ENCODE assay signal across 8 cellular contexts in genomic region chr11:76810151-76810853, GRCh38. TPM values are rescaled to one million over a fixed set of nuclear protein-coding genes. Genes with fewer than 3 reads are reported as not detected.
DNase-seq lines count a peak whose midpoint lies in the region; ATAC-seq and TF ChIP-seq lines count a peak whose summit lies in the region.

No MANE protein-coding gene starts in this region.

- peak; percentile 52 for ATAC-seq in activated naive CD8-positive, alpha-beta T cell treated with anti-CD3 and anti-CD28 coated beads, Interleukin-2, amount 10 ng/mL, durations not matched to agents 7 days and 5 days (ENCODE audit: low read depth)
- ATAC-seq in stimulated activated naive CD8-positive, alpha-beta T cell treated with anti-CD3 and anti-CD28 coated beads, Interleukin-15, amount 100 ng/mL, for 72 hours: peak; percentile 60
- ATAC-seq in HG03095 (IDR thresholded peaks at IDR 0.05; ENCODE audit: unreplicated experiment) (no peak), GM19455 (IDR thresholded peaks at IDR 0.05; ENCODE audit: unreplicated experiment) (no peak), HG03025 (IDR thresholded peaks at IDR 0.05; ENCODE audit: low FRiP score, unreplicated experiment) (no peak)

- DNase-seq in GM10248 (ENCODE audit: extremely low spot score): peak; percentile 41
- DNase-seq in NCI-H2196 treated with DMSO at 0.1 percent for 48 hours (lab: John Stamatoyannopoulos, UW; ENCODE audit: unreplicated experiment): peak; percentile 4
- DNase-seq in activated naive CD8-positive, alpha-beta T cell treated with anti-CD3 and anti-CD28 coated beads, Interleukin-2, amount 10 ng/mL, durations not matched to agents 7 days and 5 days: no peak
- DNase-seq in kidney epithelial cell (ENCODE audit: low read depth): no peak
- DNase-seq in stimulated activated naive CD8-positive, alpha-beta T cell treated with anti-CD3 and anti-CD28 coated beads, Interleukin-15, amount 100 ng/mL, for 72 hours: peak; percentile 45 to 53

- TF ChIP-seq CTCF in GM10248 (IDR thresholded peaks at IDR 0.05; ENCODE audit: control extremely low read depth, extremely low read depth, low read depth, missing control alignments) (peak; percentile 30), kidney epithelial cell (IDR thresholded peaks at IDR 0.05; ENCODE audit: insufficient read depth, low read length, poor library complexity, severe bottlenecking) (peak; percentile 58)

- no peaks in the 10 kb centered on the region for H3K36me3 ChIP-seq in kidney epithelial cell (ENCODE audit: control insufficient read depth, insufficient read depth, low read length)

- H3K4me1 Mint-ChIP-seq in activated naive CD8-positive, alpha-beta T cell treated with anti-CD3 and anti-CD28 coated beads, Interleukin-2, amount 10 ng/mL, durations not matched to agents 7 days and 5 days: peaks cover 18% of the 10 kb centered on the region
- H3K4me1 Mint-ChIP-seq in stimulated activated naive CD8-positive, alpha-beta T cell treated with anti-CD3 and anti-CD28 coated beads, Interleukin-15, amount 100 ng/mL, for 72 hours: peaks cover 31% of the 10 kb centered on the region

- POLR2A ChIA-PET in GM10248 (lab: Yijun Ruan, JAX): no interaction called here
- POLR2A ChIA-PET in activated naive CD8-positive, alpha-beta T cell treated with anti-CD3 and anti-CD28 coated beads, Interleukin-2, amount 10 ng/mL, durations not matched to agents 7 days and 5 days (lab: Charles Lee): interaction anchor here (0.5 to 0.9 kb wide), 2 partner anchors 110 to 311 kb away, joined by 3 to 4 read pairs; no protein-coding TSS in a partner anchor

- peak overlapping the region; percentile 9 for H3K4me3 Mint-ChIP-seq in activated naive CD8-positive, alpha-beta T cell treated with anti-CD3 and anti-CD28 coated beads, Interleukin-2, amount 10 ng/mL, durations not matched to agents 7 days and 5 days
- peak overlapping the region; percentile 10 to 51 for H3K4me3 Mint-ChIP-seq in stimulated activated naive CD8-positive, alpha-beta T cell treated with anti-CD3 and anti-CD28 coated beads, Interleukin-15, amount 100 ng/mL, for 72 hours

- peak overlapping the region; percentile 81 for H3K27ac Mint-ChIP-seq in activated naive CD8-positive, alpha-beta T cell treated with anti-CD3 and anti-CD28 coated beads, Interleukin-2, amount 10 ng/mL, durations not matched to agents 7 days and 5 days
- peak overlapping the region; percentile 88 to 97 for H3K27ac Mint-ChIP-seq in stimulated activated naive CD8-positive, alpha-beta T cell treated with anti-CD3 and anti-CD28 coated beads, Interleukin-15, amount 100 ng/mL, for 72 hours

- H3K4me3 ChIP-seq in kidney epithelial cell (ENCODE audit: low read depth, low read length): no peak overlapping the region

- peaks cover 6% of the 10 kb centered on the region for H3K9me3 Mint-ChIP-seq in activated naive CD8-positive, alpha-beta T cell treated with anti-CD3 and anti-CD28 coated beads, Interleukin-2, amount 10 ng/mL, durations not matched to agents 7 days and 5 days
- peaks cover 2 to 9% of the 10 kb centered on the region in 2 donors for H3K9me3 Mint-ChIP-seq in stimulated activated naive CD8-positive, alpha-beta T cell treated with anti-CD3 and anti-CD28 coated beads, Interleukin-15, amount 100 ng/mL, for 72 hours

- peaks cover 5% of the 10 kb centered on the region for H3K36me3 Mint-ChIP-seq in activated naive CD8-positive, alpha-beta T cell treated with anti-CD3 and anti-CD28 coated beads, Interleukin-2, amount 10 ng/mL, durations not matched to agents 7 days and 5 days

- H3K27me3 ChIP-seq in kidney epithelial cell (ENCODE audit: control insufficient read depth, insufficient read depth, low read length): no peaks in the 10 kb centered on the region

- H3K27me3 Mint-ChIP-seq in activated naive CD8-positive, alpha-beta T cell treated with anti-CD3 and anti-CD28 coated beads, Interleukin-2, amount 10 ng/mL, durations not matched to agents 7 days and 5 days: peaks cover 10% of the 10 kb centered on the region
- peaks cover 29% of the 10 kb centered on the region for H3K27me3 Mint-ChIP-seq in stimulated activated naive CD8-positive, alpha-beta T cell treated with anti-CD3 and anti-CD28 coated beads, Interleukin-15, amount 100 ng/mL, for 72 hours

- CTCF ChIA-PET in GM10248 (lab: Yijun Ruan, JAX): interaction anchor here (0.7 to 6.9 kb wide), 9 partner anchors 8 to 281 kb away, joined by 3 to 86 read pairs (median 4); no protein-coding TSS in a partner anchor

RNA-seq across cellular contexts. Expression of gene TSKU, which starts 27.1 kb away (rescaled TPM):
- total RNA-seq in activated naive CD8-positive, alpha-beta T cell treated with anti-CD3 and anti-CD28 coated beads, Interleukin-2, amount 10 ng/mL, durations not matched to agents 7 days and 5 days: 1 to 10 TPM; 2.4 to 2.8 TPM
- total RNA-seq in kidney epithelial cell: 59.5 and 67.6 TPM in 2 replicates

RNA-seq across cellular contexts. Expression of gene ACER3, which starts 50.4 kb away (rescaled TPM):
- total RNA-seq in activated naive CD8-positive, alpha-beta T cell treated with anti-CD3 and anti-CD28 coated beads, Interleukin-2, amount 10 ng/mL, durations not matched to agents 7 days and 5 days: 10 to 100 TPM; 10.4 to 13.2 TPM
- total RNA-seq in kidney epithelial cell: 20.8 and 27.6 TPM in 2 replicates

Comparison
In these comparisons a context has a peak if more than half of its experiments do, and no peak if none do; other contexts are left out.
1. DNase-seq: peak in GM10248 (single experiment), NCI-H2196 treated with DMSO at 0.1 percent for 48 hours (single experiment) and stimulated activated naive CD8-positive, alpha-beta T cell treated with anti-CD3 and anti-CD28 coated beads, Interleukin-15, amount 100 ng/mL, for 72 hours (2 of 2); none in activated naive CD8-positive, alpha-beta T cell treated with anti-CD3 and anti-CD28 coated beads, Interleukin-2, amount 10 ng/mL, durations not matched to agents 7 days and 5 days (single experiment) and kidney epithelial cell (single experiment).
2. ATAC-seq: peak in activated naive CD8-positive, alpha-beta T cell treated with anti-CD3 and anti-CD28 coated beads, Interleukin-2, amount 10 ng/mL, durations not matched to agents 7 days and 5 days (single experiment) and stimulated activated naive CD8-positive, alpha-beta T cell treated with anti-CD3 and anti-CD28 coated beads, Interleukin-15, amount 100 ng/mL, for 72 hours (single experiment); none in HG03095 (single experiment), GM19455 (single experiment) and HG03025 (single experiment).
3. RNA of gene TSKU, which starts 27.1 kb away (total RNA-seq): 59.5 to 67.6 TPM in kidney epithelial cell; 2.4 to 2.8 TPM in activated naive CD8-positive, alpha-beta T cell treated with anti-CD3 and anti-CD28 coated beads, Interleukin-2, amount 10 ng/mL, durations not matched to agents 7 days and 5 days; every median in the first group is over 10 times any median in the second.